In genomic region chr10:31132681-31133239, GRCh38 we compare ENCODE assay signal across 9 cellular contexts.
DNase-seq lines count a peak whose midpoint lies in the region; ATAC-seq and TF ChIP-seq lines count a peak whose summit lies in the region.
"Had no signal": no experiment of that assay in that cellular context is flagged by ENCODE, and none has a peak within 500 bp of the region (broad histone marks: within the 10 kb centered on the region; RNA-seq: fewer than 3 reads in every experiment).

No MANE protein-coding gene starts in this region.

- peak overlapping the region; percentile 69; the same call in 1 of the 2 replicates for H3K9ac ChIP-seq in ES-I3 (ENCODE audit: low read depth, low read length)

- no peak for TF ChIP-seq POLR2A in esophagus muscularis mucosa (IDR thresholded peaks at IDR 0.05; ENCODE audit: low read depth)
- TF ChIP-seq POLR2A in gastrocnemius medialis (IDR thresholded peaks at IDR 0.05) = no peak

- H3K4me3 ChIP-seq in SJSA1 (no peak overlapping the region), esophagus muscularis mucosa (no peak overlapping the region), gastrocnemius medialis (no peak overlapping the region)

- TF ChIP-seq CTCF in esophagus muscularis mucosa (IDR thresholded peaks at IDR 0.05) = no peak
- TF ChIP-seq CTCF in gastrocnemius medialis (IDR thresholded peaks at IDR 0.05 in 4 of 5, conservative IDR thresholded peaks at IDR 0.05 in 1 of 5) = no peak
- TF ChIP-seq CTCF in GM13977 (IDR thresholded peaks at IDR 0.05; ENCODE audit: extremely low read depth, insufficient read depth, missing control alignments) = no peak

- WGBS in esophagus muscularis mucosa = 92% methylated on average over 6 of the region's 6 CpGs

- DNase-seq in SJSA1 (ENCODE audit: low read depth in 1 of 2, low spot score in 2 of 2) (no peak), esophagus muscularis mucosa (ENCODE audit: extremely low spot score) (no peak), gastrocnemius medialis (no peak), SHP77 treated with DMSO at 0.1 percent for 48 hours (lab: John Stamatoyannopoulos, UW) (no peak), GM13977 (ENCODE audit: low spot score) (no peak), HT-29 (ENCODE audit: low spot score) (no peak)
- DNase-seq: activated CD4-positive, alpha-beta T cell treated with anti-CD3 and anti-CD28 coated beads, Interleukin-2, amount 50 U/mL, for 48 hours; Karpas-422 had no signal

- no peak for ATAC-seq in gastrocnemius medialis

- TF ChIP-seq EP300 in esophagus muscularis mucosa (IDR thresholded peaks at IDR 0.05) = no peak

- H3K27ac ChIP-seq in SJSA1 (peak overlapping the region; percentile 96; the same call in 1 of the 2 replicates), esophagus muscularis mucosa (replicated peaks in 1 of 4) (peak overlapping the region; percentile 78 to 88 (median 86)), gastrocnemius medialis (peak overlapping the region; percentile 90 to 94 (median 93))

- peaks cover 16% of the 10 kb centered on the region for H3K4me1 ChIP-seq in ES-I3 (ENCODE audit: insufficient read depth, low read length)
- peaks cover 54% of the 10 kb centered on the region for H3K4me1 ChIP-seq in SJSA1 (replicated peaks)
- H3K4me1 ChIP-seq in esophagus muscularis mucosa = peaks cover 23 to 52% (median 39%) of the 10 kb centered on the region in 4 donors
- H3K4me1 ChIP-seq in gastrocnemius medialis = peaks cover 4 to 13% of the 10 kb centered on the region in 2 donors

- intact Hi-C loops in esophagus muscularis mucosa (cut with DNase I) (loop anchor here (2.0 to 10.0 kb wide), 2 partner anchors 98 to 186 kb away; partner anchors contain the start of genes ZEB1 and ZNF438), gastrocnemius medialis (cut with DNase I; ENCODE audit: low total_unique reads) (loop anchor here (5.0 kb wide), 2 partner anchors 100 to 185 kb away; partner anchors contain the start of genes ZEB1 and ZNF438)

- H3K27me3 ChIP-seq in SJSA1 (replicated peaks) (no peaks in the 10 kb centered on the region), esophagus muscularis mucosa (no peaks in the 10 kb centered on the region), gastrocnemius medialis (no peaks in the 10 kb centered on the region)

- no peaks in the 10 kb centered on the region for H3K9me3 ChIP-seq in ES-I3 (ENCODE audit: control insufficient read depth, insufficient read depth, low read length)
- H3K9me3 ChIP-seq in SJSA1 (replicated peaks) = no peaks in the 10 kb centered on the region
- no peaks in the 10 kb centered on the region for H3K9me3 ChIP-seq in esophagus muscularis mucosa
- no peaks in the 10 kb centered on the region for H3K9me3 ChIP-seq in gastrocnemius medialis

- H3K36me3 ChIP-seq in ES-I3 (ENCODE audit: insufficient read depth, low read length) = no peaks in the 10 kb centered on the region
- no peaks in the 10 kb centered on the region for H3K36me3 ChIP-seq in SJSA1
- no peaks in the 10 kb centered on the region for H3K36me3 ChIP-seq in esophagus muscularis mucosa
- H3K36me3 ChIP-seq in gastrocnemius medialis = no peaks in the 10 kb centered on the region

- in situ Hi-C loops in gastrocnemius medialis (cut with MboI; ENCODE audit: low sequenced_read_pairs in 4 of 4) (no loop called here), GM13977 (cut with MboI; ENCODE audit: low pct_unique_long_range_greater_than_20kb, low sequenced_read_pairs, unreplicated experiment) (no loop called here)
